ENCODE assay signal across 14 cellular contexts in genomic region chr3:27228805-27229204, GRCh38.
A peak's percentile ranks its signal among the peaks of the same experiment; 100 is the strongest.
DNase-seq lines count a peak whose midpoint lies in the region; ATAC-seq, FAIRE-seq and TF ChIP-seq lines count a peak whose summit lies in the region.
"Had no signal": no experiment of that assay in that cellular context is flagged by ENCODE, and none has a peak within 500 bp of the region (broad histone marks: within the 10 kb centered on the region; RNA-seq: fewer than 3 reads in every experiment).

No MANE protein-coding gene starts in this region.

- no peaks in the 10 kb centered on the region for H4K20me1 ChIP-seq in keratinocyte (ENCODE audit: control insufficient read depth, extremely low read depth, insufficient read depth, low read length)

- dilution Hi-C loops in keratinocyte (cut with MboI; ENCODE audit: extremely low pct_ligation_motif_present, low sequenced_read_pairs) = no loop called here

- H3K79me2 ChIP-seq in keratinocyte (ENCODE audit: control insufficient read depth, insufficient read depth, low read length) = no peaks in the 10 kb centered on the region

- intact Hi-C loops in aorta (cut with DNase I) = no loop called here
- intact Hi-C loops in ascending aorta (cut with DNase I) = no loop called here

- TF ChIP-seq CTCF in keratinocyte (optimal IDR thresholded peaks at IDR 0.05 in 1 of 3, IDR thresholded peaks at IDR 0.05 in 1 of 3, conservative IDR thresholded peaks at IDR 0.05 in 1 of 3; ENCODE audit: extremely low read depth in 1 of 3, insufficient read depth in 2 of 3, low read length in 3 of 3) (peak in 2 of 3 experiments; percentile 10 to 19), ascending aorta (IDR thresholded peaks at IDR 0.05) (no peak)

- no peaks in the 10 kb centered on the region for H3K27me3 ChIP-seq in keratinocyte (ENCODE audit: control insufficient read depth, extremely low read depth, insufficient read depth, low read length)
- H3K27me3 ChIP-seq in aorta (ENCODE audit: control insufficient read depth in 1 of 2, insufficient read depth in 2 of 2, low read length in 1 of 2) = no peaks in the 10 kb centered on the region
- no peaks in the 10 kb centered on the region for H3K27me3 ChIP-seq in ascending aorta

- no peaks in the 10 kb centered on the region for H3K9me3 ChIP-seq in keratinocyte (ENCODE audit: control insufficient read depth, low read depth, low read length)
- H3K9me3 ChIP-seq in aorta (ENCODE audit: control insufficient read depth, low read length) = no peaks in the 10 kb centered on the region
- peaks cover 0 to 13% of the 10 kb centered on the region in 2 donors for H3K9me3 ChIP-seq in ascending aorta

- no peak overlapping the region for H3K9ac ChIP-seq in keratinocyte (ENCODE audit: control insufficient read depth, extremely low read depth, insufficient read depth, low read length)

- H3K4me2 ChIP-seq in keratinocyte (ENCODE audit: control insufficient read depth, extremely low read depth, insufficient read depth, low read depth, low read length) = no peak overlapping the region

- no peak overlapping the region for H2AFZ ChIP-seq in keratinocyte (ENCODE audit: control insufficient read depth, low read length)

- WGBS in aorta, 2 donors = 86 to 94% methylated on average over 2 of the region's 2 CpGs

- H3K27ac ChIP-seq in keratinocyte (ENCODE audit: control insufficient read depth, insufficient read depth, low read length) = no peak overlapping the region
- H3K27ac ChIP-seq in aorta (ENCODE audit: low read depth in 1 of 2, low read length in 2 of 2) = no peak overlapping the region
- no peak overlapping the region for H3K27ac ChIP-seq in ascending aorta
- H3K27ac ChIP-seq: skin epidermis, thoracic aorta had no signal

- DNase-seq in RPMI7951 (ENCODE audit: low read depth) = peak; percentile 6
- DNase-seq in keratinocyte (ENCODE audit: low read depth, low spot score) = no peak
- DNase-seq in aorta = no peak
- DNase-seq in ascending aorta (ENCODE audit: low spot score in 2 of 2) = no peak
- no peak for DNase-seq in globus pallidus (ENCODE audit: low spot score)
- no peak for DNase-seq in NCI-H1105 (lab: John Stamatoyannopoulos, UW)
- DNase-seq: activated CD4-positive, alpha-beta T cell treated with anti-CD3 and anti-CD28 coated beads, Interleukin-2, amount 10 ng/mL, durations not matched to agents 7 days and 5 days; activated naive CD4-positive, alpha-beta T cell; central memory CD4-positive, alpha-beta T cell; natural killer cell had no signal

- H3K4me1 ChIP-seq in keratinocyte (ENCODE audit: control insufficient read depth, extremely low read depth, insufficient read depth, low read length) (no peaks in the 10 kb centered on the region), aorta (ENCODE audit: control insufficient read depth in 1 of 2, insufficient read depth in 2 of 2, low read length in 2 of 2) (no peaks in the 10 kb centered on the region), ascending aorta (no peaks in the 10 kb centered on the region)

- H3K9me1 ChIP-seq in keratinocyte (ENCODE audit: control insufficient read depth, extremely low read depth, insufficient read depth, low read length) = no peaks in the 10 kb centered on the region

- no peaks in the 10 kb centered on the region for H3K36me3 ChIP-seq in keratinocyte (ENCODE audit: control insufficient read depth in 2 of 2, extremely low read depth in 1 of 2, insufficient read depth in 2 of 2, low read length in 2 of 2)
- H3K36me3 ChIP-seq in aorta (ENCODE audit: control insufficient read depth in 1 of 2, insufficient read depth in 2 of 2, low read length in 1 of 2) = no peaks in the 10 kb centered on the region
- H3K36me3 ChIP-seq in ascending aorta = no peaks in the 10 kb centered on the region
- H3K36me3 ChIP-seq: thoracic aorta had no signal

- no peak overlapping the region for H3K4me3 ChIP-seq in keratinocyte (ENCODE audit: control insufficient read depth in 2 of 3, extremely low read depth in 1 of 3, insufficient read depth in 2 of 3, low read depth in 1 of 3, low read length in 3 of 3)
- no peak overlapping the region for H3K4me3 ChIP-seq in aorta (ENCODE audit: low read length in 2 of 2)
- H3K4me3 ChIP-seq in ascending aorta = no peak overlapping the region
- H3K4me3 ChIP-seq: skin epidermis, thoracic aorta had no signal

- no peak for FAIRE-seq in keratinocyte (lab: Jason Lieb, UNC)

- ATAC-seq in GM18868 (IDR thresholded peaks at IDR 0.05; ENCODE audit: unreplicated experiment) (peak; percentile 65), HG02973 (IDR thresholded peaks at IDR 0.05; ENCODE audit: unreplicated experiment) (peak; percentile 81), aorta (ENCODE audit: low FRiP score) (no peak)
- ATAC-seq: natural killer cell had no signal

Comparison
In these comparisons a context has a peak if more than half of its experiments do, and no peak if none do; other contexts are left out.
1. CTCF ChIP-seq: peak in keratinocyte (2 of 3); none in ascending aorta (0 of 3).